In the genomic region with DNA sequence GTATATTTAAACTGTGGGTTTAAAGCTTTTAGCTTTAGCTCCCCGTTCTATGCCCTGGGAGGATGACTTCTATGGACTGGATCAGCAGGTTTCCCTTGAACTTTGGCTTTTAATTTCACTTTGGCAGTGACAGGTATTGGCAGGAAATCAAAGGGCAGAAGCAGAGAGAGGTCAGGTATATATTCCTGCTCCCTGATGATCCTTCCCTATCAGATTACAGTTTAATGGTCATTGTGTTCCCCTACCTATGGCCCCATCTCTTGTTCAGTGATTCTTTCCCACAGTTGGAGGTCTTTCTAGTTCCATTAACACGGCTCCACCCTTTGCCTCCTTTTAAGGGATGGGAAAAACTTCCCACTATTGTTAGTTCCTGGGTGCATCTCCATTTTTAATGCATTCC, we compare ENCODE assay signal across 30 cellular contexts.
DNase-seq lines count a peak whose midpoint lies in the region; ATAC-seq, FAIRE-seq and TF ChIP-seq lines count a peak whose summit lies in the region.
"Had no signal": no experiment of that assay in that cellular context is flagged by ENCODE, and none has a peak within 500 bp of the region (broad histone marks: within the 10 kb centered on the region; RNA-seq: fewer than 3 reads in every experiment).

No MANE protein-coding gene starts in this region.

- CTCF ChIA-PET in H1 (lab: Charles Lee; ENCODE audit: partially characterized antibody): interaction anchor here (1.2 kb wide), 1 partner anchor 127 kb away, joined by 3 read pairs; no protein-coding TSS in a partner anchor

- no peak overlapping the region for H4K5ac ChIP-seq in H1 (ENCODE audit: insufficient read length, low read depth, low read length)

- H3K23me2 ChIP-seq in H1 (ENCODE audit: low read depth, low read length): no peaks in the 10 kb centered on the region

- TF ChIP-seq RAD21 in H1 (IDR thresholded peaks at IDR 0.05 in 1 of 2, conservative IDR thresholded peaks at IDR 0.05 in 1 of 2; ENCODE audit: low read depth in 2 of 2, low read length in 2 of 2): no peak

- no peak overlapping the region for H3K4me3 Mint-ChIP-seq in GM23338
- H3K4me3 Mint-ChIP-seq: activated CD8-positive, alpha-beta memory T cell treated with anti-CD3 and anti-CD28 coated beads, Interleukin-2, amount 10 ng/mL, durations not matched to agents 7 days and 5 days; B cell; CD8-positive, alpha-beta T cell; central memory CD8-positive, alpha-beta T cell; neural crest cell had no signal

- ATAC-seq in GM23338: peak; percentile 99
- ATAC-seq in left lobe of liver: peak; percentile 69
- ATAC-seq in right cardiac atrium: no peak
- ATAC-seq in GM21526 (IDR thresholded peaks at IDR 0.05; ENCODE audit: low FRiP score, unreplicated experiment): no peak
- ATAC-seq in GM19452 (IDR thresholded peaks at IDR 0.05; ENCODE audit: unreplicated experiment): no peak
- ATAC-seq: activated CD8-positive, alpha-beta memory T cell treated with anti-CD3 and anti-CD28 coated beads, Interleukin-2, amount 10 ng/mL, durations not matched to agents 7 days and 5 days; CD8-positive, alpha-beta T cell; K562 had no signal

- H4K8ac ChIP-seq in H1 (ENCODE audit: extremely low read depth, insufficient read depth, low read length): no peak overlapping the region

- POLR2A ChIA-PET in H1 (lab: Charles Lee; ENCODE audit: partially characterized antibody): no interaction called here

- no peak overlapping the region for H3K56ac ChIP-seq in H1 (replicated peaks; ENCODE audit: insufficient read length, low read depth, low read length)

- TF ChIP-seq POLR2A in H1 (IDR thresholded peaks at IDR 0.05; ENCODE audit: control extremely low read depth in 1 of 2, low read depth in 2 of 2, low read length in 2 of 2): no peak

- peaks cover 2% of the 10 kb centered on the region for H3K27me3 Mint-ChIP-seq in GM23338 (ENCODE audit: insufficient read depth, low read depth, poor library complexity)
- H3K27me3 Mint-ChIP-seq: activated CD8-positive, alpha-beta memory T cell treated with anti-CD3 and anti-CD28 coated beads, Interleukin-2, amount 10 ng/mL, durations not matched to agents 7 days and 5 days; B cell; central memory CD8-positive, alpha-beta T cell had no signal

- no peak overlapping the region for H2BK5ac ChIP-seq in H1 (ENCODE audit: low read depth, low read length)

- H2AK5ac ChIP-seq in H1 (ENCODE audit: low read depth, low read length): no peak overlapping the region

- no peak overlapping the region for H2BK120ac ChIP-seq in H1 (replicated peaks; ENCODE audit: low read depth, low read length)

- H3K79me1 ChIP-seq in H1 (ENCODE audit: low read depth, low read length): no peaks in the 10 kb centered on the region

- no peaks in the 10 kb centered on the region for H3K9me2 ChIP-seq in GM23338 (ENCODE audit: insufficient read depth)

- no peaks in the 10 kb centered on the region for H4K20me1 ChIP-seq in GM23338 (replicated peaks; ENCODE audit: insufficient read depth)
- no peaks in the 10 kb centered on the region for H4K20me1 ChIP-seq in H1 (replicated peaks in 1 of 2; ENCODE audit: control insufficient read depth in 1 of 2, insufficient read depth in 2 of 2, low read length in 2 of 2)

- H3K27ac Mint-ChIP-seq in GM23338: peak overlapping the region; percentile 39
- H3K27ac Mint-ChIP-seq: activated CD8-positive, alpha-beta memory T cell treated with anti-CD3 and anti-CD28 coated beads, Interleukin-2, amount 10 ng/mL, durations not matched to agents 7 days and 5 days; B cell; CD8-positive, alpha-beta T cell had no signal

- WGBS in H1 (ENCODE audit: extremely low coverage in 1 of 2, insufficient coverage in 1 of 2, insufficient read length in 1 of 2, insufficient replicate concordance in 2 of 2, low coverage in 1 of 2, low lambda C conversion rate in 2 of 2, missing lambda C conversion rate in 1 of 2), 2 experiments: 51% methylated on average over 2 of the region's 2 CpGs; no CpG with 5 or more reads in 1 of the 2 experiments
- 84% methylated on average over 2 of the region's 2 CpGs for WGBS in right cardiac atrium

- H3K36me3 Mint-ChIP-seq in GM23338 (ENCODE audit: low read depth): peaks cover 5% of the 10 kb centered on the region; the same call in 2 of the 3 replicates
- H3K36me3 Mint-ChIP-seq: activated CD8-positive, alpha-beta memory T cell treated with anti-CD3 and anti-CD28 coated beads, Interleukin-2, amount 10 ng/mL, durations not matched to agents 7 days and 5 days; CD8-positive, alpha-beta T cell had no signal

- peaks cover 24% of the 10 kb centered on the region for H3K4me1 Mint-ChIP-seq in GM23338
- H3K4me1 Mint-ChIP-seq: activated CD8-positive, alpha-beta memory T cell treated with anti-CD3 and anti-CD28 coated beads, Interleukin-2, amount 10 ng/mL, durations not matched to agents 7 days and 5 days; B cell; central memory CD8-positive, alpha-beta T cell had no signal

- peak; percentile 96 for FAIRE-seq in H1 (lab: Jason Lieb, UNC)
- FAIRE-seq: G401.6, GM19239, K562 had no signal

- H3K4me1 ChIP-seq in GM23338 (ENCODE audit: insufficient read depth) (peaks cover 10% of the 10 kb centered on the region; the same call in 1 of the 2 replicates), H1 (replicated peaks in 1 of 4; ENCODE audit: control insufficient read depth in 3 of 4, insufficient read depth in 4 of 4, low read length in 3 of 4) (peaks cover 0 to 7% (median 3%) of the 10 kb centered on the region in 4 experiments; a peak in 3 of 7 replicates), right cardiac atrium (ENCODE audit: control insufficient read depth, insufficient read depth, low read length) (no peaks in the 10 kb centered on the region)
- H3K4me1 ChIP-seq: Peyer's patch, right atrium auricular region, transverse colon had no signal

- H3K27me3 ChIP-seq in GM23338 (ENCODE audit: insufficient read depth) (no peaks in the 10 kb centered on the region), H1 (replicated peaks in 1 of 4; ENCODE audit: control insufficient read depth in 3 of 4, extremely low read depth in 1 of 4, insufficient read depth in 3 of 4, low read length in 3 of 4) (no peaks in the 10 kb centered on the region), right cardiac atrium (ENCODE audit: control insufficient read depth, insufficient read depth) (no peaks in the 10 kb centered on the region)
- H3K27me3 ChIP-seq: MG63, Peyer's patch, right atrium auricular region, transverse colon had no signal

- no peak overlapping the region for H2BK15ac ChIP-seq in H1 (ENCODE audit: low read length)

- H3F3A ChIP-seq in GM23338 (replicated peaks; ENCODE audit: low read depth): no peaks in the 10 kb centered on the region

- H3K9me3 ChIP-seq in H1 (ENCODE audit: insufficient read depth in 2 of 2, low read depth in 1 of 2, low read length in 1 of 2): no peaks in the 10 kb centered on the region
- no peaks in the 10 kb centered on the region for H3K9me3 ChIP-seq in right cardiac atrium (ENCODE audit: control insufficient read depth, low read length)
- H3K9me3 ChIP-seq: MG63, Peyer's patch, right atrium auricular region, transverse colon had no signal

- H3K79me2 ChIP-seq in GM23338 (replicated peaks; ENCODE audit: insufficient read depth) (no peaks in the 10 kb centered on the region), H1 (ENCODE audit: control insufficient read depth in 1 of 2, insufficient read depth in 2 of 2, low read length in 2 of 2) (no peaks in the 10 kb centered on the region)

- peak overlapping the region; percentile 22; the same call in 1 of the 2 replicates for H3K27ac ChIP-seq in GM23338 (ENCODE audit: low read depth)
- no peak overlapping the region for H3K27ac ChIP-seq in H1 (ENCODE audit: low read depth, low read length)
- no peak overlapping the region for H3K27ac ChIP-seq in right cardiac atrium (ENCODE audit: low read length)
- H3K27ac ChIP-seq: Peyer's patch, right atrium auricular region, transverse colon had no signal

- H3K4me2 ChIP-seq in GM23338 (0 out of 2 replicates have a peak overlapping the region, but pooled peaks have one; percentile 11), H1 (ENCODE audit: insufficient read depth in 1 of 2, low read depth in 2 of 2, low read length in 2 of 2) (peak overlapping the region; percentile 2 to 57; a peak in 1 of 4 replicates)

- peaks cover 3% of the 10 kb centered on the region; the same call in 2 of the 3 replicates for H3K9me3 Mint-ChIP-seq in GM23338

- H2BK20ac ChIP-seq in H1 (ENCODE audit: low read length): no peak overlapping the region

- TF ChIP-seq EP300 in H1 (IDR thresholded peaks at IDR 0.05; ENCODE audit: borderline replicate concordance in 1 of 2, low read depth in 2 of 2, low read length in 2 of 2): no peak

- no peak overlapping the region for H3K4ac ChIP-seq in H1 (replicated peaks; ENCODE audit: insufficient read length, low read depth, low read length)

- no peaks in the 10 kb centered on the region for H3K36me3 ChIP-seq in GM23338 (ENCODE audit: insufficient read depth)
- H3K36me3 ChIP-seq in H1 (ENCODE audit: control insufficient read depth in 2 of 4, insufficient read depth in 4 of 4, low read length in 3 of 4): no peaks in the 10 kb centered on the region
- H3K36me3 ChIP-seq: MG63, Peyer's patch, right atrium auricular region, transverse colon had no signal

- H4K91ac ChIP-seq in H1 (replicated peaks; ENCODE audit: insufficient read length, low read length): no peak overlapping the region

- intact Hi-C loops in right cardiac atrium (cut with DNase I): no loop called here

- TF ChIP-seq CTCF in GM23338 (conservative IDR thresholded peaks at IDR 0.05; ENCODE audit: low read depth in 2 of 2) (no peak), LNCaP clone FGC (IDR thresholded peaks at IDR 0.05; ENCODE audit: control insufficient read depth, extremely low read depth, insufficient read depth) (no peak), H1 (IDR thresholded peaks at IDR 0.05; ENCODE audit: control extremely low read depth in 1 of 3, insufficient read depth in 1 of 3, low read depth in 1 of 3, low read length in 3 of 3) (no peak)

- H3K14ac ChIP-seq in H1 (ENCODE audit: insufficient read length): no peak overlapping the region

- H3K9ac ChIP-seq in H1 (replicated peaks in 1 of 4; ENCODE audit: extremely low read depth in 1 of 4, low read depth in 3 of 4, low read length in 3 of 4): no peak overlapping the region

- H2BK12ac ChIP-seq in H1 (ENCODE audit: low read depth, low read length): no peak overlapping the region

- H3K4me3 ChIP-seq in GM23338 (no peak overlapping the region), LNCaP clone FGC (ENCODE audit: low read depth, low read length) (no peak overlapping the region), H1 (ENCODE audit: extremely low read depth in 1 of 4, insufficient read depth in 2 of 4, low read depth in 3 of 4, low read length in 4 of 4) (peak overlapping the region in 1 of 4 experiments; percentile 22; a peak in 1 of 8 replicates), right cardiac atrium (ENCODE audit: low read length) (no peak overlapping the region)
- H3K4me3 ChIP-seq: K562, MG63, Peyer's patch, right atrium auricular region, transverse colon had no signal

- H2AFZ ChIP-seq in GM23338: no peak overlapping the region
- H2AFZ ChIP-seq in H1 (ENCODE audit: low read length): no peak overlapping the region

- DNase-seq in GM23338 (ENCODE audit: low spot score) (peak; percentile 73), LNCaP clone FGC (ENCODE audit: low read depth) (peak; percentile 56), H1 (ENCODE audit: low read depth in 1 of 2, low spot score in 2 of 2) (peak in 1 of 2 experiments; percentile 13), left lobe of liver (ENCODE audit: low spot score) (no peak), right cardiac atrium (no peak), ureter (ENCODE audit: low spot score) (no peak)
- DNase-seq: activated CD4-positive, CD25-positive, alpha-beta regulatory T cell; activated CD8-positive, alpha-beta memory T cell treated with anti-CD3 and anti-CD28 coated beads, Interleukin-2, amount 10 ng/mL, durations not matched to agents 7 days and 5 days; activated T-cell treated with anti-CD3 and anti-CD28 coated beads, Interleukin-2, amount 50 U/mL, for 48 hours; CD8-positive, alpha-beta T cell; dermis blood vessel endothelial cell; DMS 273 treated with DMSO at 0.1 percent for 48 hours; hypothalamus; MG63; NCI-H2081 treated with DMSO at 0.1 percent for 48 hours; NK-92 treated with Interleukin-12 subunit alpha and Interleukin-12 subunit beta, amount 100 ng/mL, for 24 hours; Peyer's patch; SHP77 treated with DMSO at 0.1 percent for 48 hours; stimulated activated CD4-positive, alpha-beta T cell treated with anti-CD3 and anti-CD28 coated beads, Interleukin-2, amount 100 ng/mL, for 48 hours; SW 1271; transverse colon had no signal

- no peak overlapping the region; the same call in 1 of the 2 replicates for H3K18ac ChIP-seq in H1 (ENCODE audit: extremely low read depth, low read length)

- H3K23ac ChIP-seq in H1 (ENCODE audit: insufficient read length): no peak overlapping the region

Comparison
In these comparisons a context has a peak if more than half of its experiments do, and no peak if none do; other contexts are left out.
1. ATAC-seq: peak in GM23338 (single experiment) and left lobe of liver (single experiment); none in right cardiac atrium (0 of 2), GM21526 (single experiment) and GM19452 (single experiment).
2. DNase-seq: peak in GM23338 (single experiment) and LNCaP clone FGC (single experiment); none in left lobe of liver (single experiment), right cardiac atrium (0 of 3) and ureter (single experiment).